In genomic region chr2:43241558-43241957, GRCh38 we compare ENCODE assay signal across 26 cellular contexts.
"Had no signal": no experiment of that assay in that cellular context is flagged by ENCODE, and none has a peak within 500 bp of the region (broad histone marks: within the 10 kb centered on the region; RNA-seq: fewer than 3 reads in every experiment).

No MANE protein-coding gene starts in this region.

- H3K27ac ChIP-seq: brain microvascular endothelial cell, prostate gland, vagina had no signal

- H3K27me3 ChIP-seq: adrenal gland, ascending aorta, brain microvascular endothelial cell, neutrophil, ovary, stomach, suprapubic skin, transverse colon, vagina had no signal

- H3K9me3 ChIP-seq: adrenal gland, ascending aorta, neutrophil, ovary, prostate gland, stomach, suprapubic skin, transverse colon, vagina had no signal

- H3K27ac Mint-ChIP-seq: activated CD4-positive, alpha-beta memory T cell treated with anti-CD3 and anti-CD28 coated beads, Interleukin-2, amount 10 ng/mL, durations not matched to agents 7 days and 5 days; activated naive CD8-positive, alpha-beta T cell; activated T-helper 2 cell treated with anti-CD3 and anti-CD28 coated beads, Interferon-gamma antibody, Interleukin-2, Interleukin-4, amounts not matched to agents 10 μg/mL and 5 μg/mL and 100 μg/mL, durations not matched to agents 14 hours and 24 hours and 36 hours had no signal

- DNase-seq: activated CD4-positive, alpha-beta memory T cell treated with anti-CD3 and anti-CD28 coated beads, Interleukin-2, amount 10 ng/mL, durations not matched to agents 7 days and 5 days; activated CD4-positive, alpha-beta T cell treated with anti-CD3 and anti-CD28 coated beads for 48 hours; activated CD4-positive, CD25-positive, alpha-beta regulatory T cell; activated naive CD4-positive, alpha-beta T cell; activated T-cell treated with anti-CD3 and anti-CD28 coated beads, Interleukin-2, amount 50 U/mL, for 1 hour; adrenal gland; brain microvascular endothelial cell; caudate nucleus; effector memory CD4-positive, alpha-beta T cell; foreskin melanocyte; hypothalamus; left ventricle myocardium superior; stimulated activated CD4-positive, alpha-beta T cell treated with anti-CD3 and anti-CD28 coated beads, Interleukin-12 subunit alpha, Interleukin-12 subunit beta, amount 100 ng/mL, for 4 hours; stimulated activated CD4-positive, alpha-beta T cell treated with anti-CD3 and anti-CD28 coated beads, Interleukin-4, amount 100 ng/mL, for 4 hours; stomach; T1000; transverse colon had no signal

- H3K36me3 ChIP-seq: adrenal gland, ascending aorta, brain microvascular endothelial cell, neutrophil, ovary, prostate gland, transverse colon had no signal

- H3K27me3 Mint-ChIP-seq: activated CD4-positive, alpha-beta memory T cell treated with anti-CD3 and anti-CD28 coated beads, Interleukin-2, amount 10 ng/mL, durations not matched to agents 7 days and 5 days; activated naive CD8-positive, alpha-beta T cell had no signal

- H3K4me3 ChIP-seq: adrenal gland, ascending aorta, ovary, prostate gland, stomach, suprapubic skin, transverse colon, vagina had no signal

- H3K9me3 Mint-ChIP-seq: activated CD4-positive, alpha-beta memory T cell treated with anti-CD3 and anti-CD28 coated beads, Interleukin-2, amount 10 ng/mL, durations not matched to agents 7 days and 5 days; activated T-helper 2 cell treated with anti-CD3 and anti-CD28 coated beads, Interferon-gamma antibody, Interleukin-2, Interleukin-4, amounts not matched to agents 10 μg/mL and 5 μg/mL and 100 μg/mL, durations not matched to agents 14 hours and 24 hours and 36 hours; nephron had no signal

- H3K4me3 Mint-ChIP-seq: activated CD4-positive, alpha-beta memory T cell treated with anti-CD3 and anti-CD28 coated beads, Interleukin-2, amount 10 ng/mL, durations not matched to agents 7 days and 5 days; activated naive CD8-positive, alpha-beta T cell; nephron had no signal

- H3K4me1 ChIP-seq: ascending aorta, prostate gland, stomach, suprapubic skin had no signal
